Comparison of ENCODE assay signal across 2 cellular contexts in genomic region chr12:3945671-3946070, GRCh38.
A peak's percentile ranks its signal among the peaks of the same experiment; 100 is the strongest.
TF ChIP-seq lines count a peak whose summit lies in the region.

No MANE protein-coding gene starts in this region.

TF ChIP-seq in HepG2, 621 proteins besides CTCF, POLR2A, EP300 and RAD21:
- TF ChIP-seq KDM3A (CRISPR knock-in tag; IDR thresholded peaks at IDR 0.05; ENCODE audit: low read depth) = no peak
- peak; percentile 11; the same call in 1 of the 2 replicates for TF ChIP-seq CEBPB (IDR thresholded peaks at IDR 0.05; ENCODE audit: borderline replicate concordance, low read depth, low read length)
- TF ChIP-seq MIER3 (CRISPR knock-in tag; IDR thresholded peaks at IDR 0.05; ENCODE audit: borderline replicate concordance) = no peak
- TF ChIP-seq, protein P1, sequence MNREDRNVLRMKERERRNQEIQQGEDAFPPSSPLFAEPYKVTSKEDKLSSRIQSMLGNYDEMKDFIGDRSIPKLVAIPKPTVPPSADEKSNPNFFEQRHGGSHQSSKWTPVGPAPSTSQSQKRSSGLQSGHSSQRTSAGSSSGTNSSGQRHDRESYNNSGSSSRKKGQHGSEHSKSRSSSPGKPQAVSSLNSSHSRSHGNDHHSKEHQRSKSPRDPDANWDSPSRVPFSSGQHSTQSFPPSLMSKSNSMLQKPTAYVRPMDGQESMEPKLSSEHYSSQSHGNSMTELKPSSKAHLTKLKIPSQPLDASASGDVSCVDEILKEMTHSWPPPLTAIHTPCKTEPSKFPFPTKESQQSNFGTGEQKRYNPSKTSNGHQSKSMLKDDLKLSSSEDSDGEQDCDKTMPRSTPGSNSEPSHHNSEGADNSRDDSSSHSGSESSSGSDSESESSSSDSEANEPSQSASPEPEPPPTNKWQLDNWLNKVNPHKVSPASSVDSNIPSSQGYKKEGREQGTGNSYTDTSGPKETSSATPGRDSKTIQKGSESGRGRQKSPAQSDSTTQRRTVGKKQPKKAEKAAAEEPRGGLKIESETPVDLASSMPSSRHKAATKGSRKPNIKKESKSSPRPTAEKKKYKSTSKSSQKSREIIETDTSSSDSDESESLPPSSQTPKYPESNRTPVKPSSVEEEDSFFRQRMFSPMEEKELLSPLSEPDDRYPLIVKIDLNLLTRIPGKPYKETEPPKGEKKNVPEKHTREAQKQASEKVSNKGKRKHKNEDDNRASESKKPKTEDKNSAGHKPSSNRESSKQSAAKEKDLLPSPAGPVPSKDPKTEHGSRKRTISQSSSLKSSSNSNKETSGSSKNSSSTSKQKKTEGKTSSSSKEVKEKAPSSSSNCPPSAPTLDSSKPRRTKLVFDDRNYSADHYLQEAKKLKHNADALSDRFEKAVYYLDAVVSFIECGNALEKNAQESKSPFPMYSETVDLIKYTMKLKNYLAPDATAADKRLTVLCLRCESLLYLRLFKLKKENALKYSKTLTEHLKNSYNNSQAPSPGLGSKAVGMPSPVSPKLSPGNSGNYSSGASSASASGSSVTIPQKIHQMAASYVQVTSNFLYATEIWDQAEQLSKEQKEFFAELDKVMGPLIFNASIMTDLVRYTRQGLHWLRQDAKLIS (CRISPR knock-in tag; IDR thresholded peaks at IDR 0.05) = no peak
- no peak for TF ChIP-seq ZNF33B (CRISPR knock-in tag; IDR thresholded peaks at IDR 0.05)
- TF ChIP-seq BORCS8-MEF2B (CRISPR knock-in tag; IDR thresholded peaks at IDR 0.05) = no peak

TF ChIP-seq in H1, 55 proteins besides CTCF, POLR2A, EP300 and RAD21:
- no peak for TF ChIP-seq RXRA (IDR thresholded peaks at IDR 0.05; ENCODE audit: insufficient read depth, low read depth, low read length)
- no peak for TF ChIP-seq RBBP5 (IDR thresholded peaks at IDR 0.05; ENCODE audit: borderline replicate concordance, low read depth, low read length)
- TF ChIP-seq CHD2 (IDR thresholded peaks at IDR 0.05; ENCODE audit: low read length) = no peak
- no peak for TF ChIP-seq CBX5 (IDR thresholded peaks at IDR 0.05; ENCODE audit: low read depth, low read length)
- TF ChIP-seq HDAC2 (IDR thresholded peaks at IDR 0.05; ENCODE audit: borderline replicate concordance in 1 of 2, low read depth in 2 of 2, low read length in 2 of 2) = no peak
